1 cellular context compared by ENCODE assay signal in the genomic region with DNA sequence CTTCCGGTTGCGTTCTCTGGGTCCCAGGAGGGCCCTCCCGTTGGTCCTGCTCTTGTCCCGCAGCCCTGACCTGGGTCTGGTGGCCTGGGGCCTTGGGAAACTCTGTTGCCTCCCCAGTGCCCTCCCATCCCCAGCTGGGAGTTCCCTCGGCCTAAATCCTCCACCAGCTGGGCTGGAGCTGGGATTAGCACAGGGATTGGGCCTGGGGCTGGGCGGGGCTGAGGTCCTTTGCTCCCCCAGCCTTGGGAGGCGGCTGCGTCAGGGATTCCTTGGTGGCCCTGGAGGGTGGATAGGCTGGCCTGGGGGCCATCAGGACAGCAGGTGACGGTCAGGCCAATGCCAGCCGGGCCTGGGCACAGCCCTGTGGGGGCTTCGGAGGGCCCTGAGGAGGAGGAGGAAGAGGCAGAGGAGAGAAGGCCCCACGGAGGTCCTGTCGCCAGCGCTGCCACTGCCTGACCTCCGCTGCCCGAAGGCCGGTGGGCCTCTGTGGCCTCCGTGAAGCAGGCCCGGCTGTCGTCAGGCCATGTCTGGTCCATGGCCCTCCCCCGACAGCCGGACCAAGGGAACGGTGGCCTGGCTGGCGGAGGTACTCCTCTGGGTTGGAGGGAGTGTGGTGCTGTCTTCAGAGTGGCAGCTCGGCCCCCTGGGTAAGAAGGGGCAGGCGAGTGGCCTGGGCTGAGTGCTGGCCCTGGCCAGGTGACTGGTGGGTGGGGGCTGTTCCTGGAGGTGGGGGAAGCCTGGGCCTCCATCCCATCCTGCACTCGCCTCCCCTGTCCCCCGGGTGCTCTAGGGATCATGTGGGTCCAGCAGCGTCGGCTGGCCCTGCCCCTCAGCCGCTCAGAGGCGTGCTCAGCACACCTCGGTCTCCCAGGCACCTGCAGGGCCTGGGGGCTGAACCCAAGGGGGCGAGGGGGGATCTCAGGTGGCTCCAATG.
TF ChIP-seq lines count a peak whose summit lies in the region.

A gene with protein sequence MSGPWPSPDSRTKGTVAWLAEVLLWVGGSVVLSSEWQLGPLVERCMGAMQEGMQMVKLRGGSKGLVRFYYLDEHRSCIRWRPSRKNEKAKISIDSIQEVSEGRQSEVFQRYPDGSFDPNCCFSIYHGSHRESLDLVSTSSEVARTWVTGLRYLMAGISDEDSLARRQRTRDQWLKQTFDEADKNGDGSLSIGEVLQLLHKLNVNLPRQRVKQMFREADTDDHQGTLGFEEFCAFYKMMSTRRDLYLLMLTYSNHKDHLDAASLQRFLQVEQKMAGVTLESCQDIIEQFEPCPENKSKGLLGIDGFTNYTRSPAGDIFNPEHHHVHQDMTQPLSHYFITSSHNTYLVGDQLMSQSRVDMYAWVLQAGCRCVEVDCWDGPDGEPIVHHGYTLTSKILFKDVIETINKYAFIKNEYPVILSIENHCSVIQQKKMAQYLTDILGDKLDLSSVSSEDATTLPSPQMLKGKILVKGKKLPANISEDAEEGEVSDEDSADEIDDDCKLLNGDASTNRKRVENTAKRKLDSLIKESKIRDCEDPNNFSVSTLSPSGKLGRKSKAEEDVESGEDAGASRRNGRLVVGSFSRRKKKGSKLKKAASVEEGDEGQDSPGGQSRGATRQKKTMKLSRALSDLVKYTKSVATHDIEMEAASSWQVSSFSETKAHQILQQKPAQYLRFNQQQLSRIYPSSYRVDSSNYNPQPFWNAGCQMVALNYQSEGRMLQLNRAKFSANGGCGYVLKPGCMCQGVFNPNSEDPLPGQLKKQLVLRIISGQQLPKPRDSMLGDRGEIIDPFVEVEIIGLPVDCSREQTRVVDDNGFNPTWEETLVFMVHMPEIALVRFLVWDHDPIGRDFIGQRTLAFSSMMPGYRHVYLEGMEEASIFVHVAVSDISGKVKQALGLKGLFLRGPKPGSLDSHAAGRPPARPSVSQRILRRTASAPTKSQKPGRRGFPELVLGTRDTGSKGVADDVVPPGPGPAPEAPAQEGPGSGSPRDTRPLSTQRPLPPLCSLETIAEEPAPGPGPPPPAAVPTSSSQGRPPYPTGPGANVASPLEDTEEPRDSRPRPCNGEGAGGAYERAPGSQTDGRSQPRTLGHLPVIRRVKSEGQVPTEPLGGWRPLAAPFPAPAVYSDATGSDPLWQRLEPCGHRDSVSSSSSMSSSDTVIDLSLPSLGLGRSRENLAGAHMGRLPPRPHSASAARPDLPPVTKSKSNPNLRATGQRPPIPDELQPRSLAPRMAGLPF (N-terminal part only) (plus strand): TSS at position 224 of the 934 bp plus-strand sequence. CDS start 300 bp downstream, at position 524.

TF ChIP-seq in WTC11, 78 proteins besides CTCF, POLR2A, EP300 and RAD21 (continued from another document):
- TF ChIP-seq PREB (CRISPR knock-in tag; IDR thresholded peaks at IDR 0.05; ENCODE audit: borderline replicate concordance) = no peak
- TF ChIP-seq NFE2L1 (CRISPR knock-in tag; IDR thresholded peaks at IDR 0.05) = no peak
- TF ChIP-seq RELA (CRISPR knock-in tag; IDR thresholded peaks at IDR 0.05; ENCODE audit: borderline replicate concordance) = no peak
